ENCODE assay signal across 13 cellular contexts in genomic region chr1:231828182-231828920, GRCh38.
DNase-seq lines count a peak whose midpoint lies in the region; ATAC-seq, FAIRE-seq and TF ChIP-seq lines count a peak whose summit lies in the region.
"Had no signal": no experiment of that assay in that cellular context is flagged by ENCODE, and none has a peak within 500 bp of the region (broad histone marks: within the 10 kb centered on the region; RNA-seq: fewer than 3 reads in every experiment).

No MANE protein-coding gene starts in this region.

- peak; percentile 85 for FAIRE-seq in H54 (lab: Jason Lieb, UNC)
- FAIRE-seq: small intestine had no signal

- DNase-seq in H54 (ENCODE audit: insufficient read length, low spot score) (peak; percentile 42), SJCRH30 (peak; percentile 62 to 64), fibroblast of pulmonary artery (ENCODE audit: low read depth) (peak; percentile 99), renal cortical epithelial cell (ENCODE audit: low read depth) (peak; percentile 99), SKM-1 treated with dmso at 0.1 percent for 144 hours (lab: John Stamatoyannopoulos, UW; ENCODE audit: unreplicated experiment) (no peak), cerebellum (ENCODE audit: low spot score) (no peak)
- DNase-seq: activated CD4-positive, alpha-beta T cell treated with anti-CD3 and anti-CD28 coated beads for 36 hours; activated naive CD8-positive, alpha-beta T cell treated with anti-CD3 and anti-CD28 coated beads, Interleukin-2, amount 10 ng/mL, durations not matched to agents 7 days and 5 days; GF-D8; MM.1S; small intestine; stimulated activated naive CD4-positive, alpha-beta T cell had no signal

- no peaks in the 10 kb centered on the region for H3K36me3 ChIP-seq in SJCRH30

- TF ChIP-seq POLR2A in H54 (IDR thresholded peaks at IDR 0.05; ENCODE audit: low read depth, low read length) = no peak

- H3K4me3 ChIP-seq in SJCRH30 (no peak overlapping the region), fibroblast of pulmonary artery (replicated peaks; ENCODE audit: low read depth, low read length) (no peak overlapping the region)

- H3K27me3 ChIP-seq in SJCRH30 = no peaks in the 10 kb centered on the region

- TF ChIP-seq CTCF in fibroblast of pulmonary artery (IDR thresholded peaks at IDR 0.05; ENCODE audit: low read length, missing control alignments) = no peak

- peaks cover 14% of the 10 kb centered on the region for H3K4me1 ChIP-seq in SJCRH30

- H3K27ac ChIP-seq in SJCRH30 = peak overlapping the region; percentile 42

- no peak for ATAC-seq in HG03571 (IDR thresholded peaks at IDR 0.05; ENCODE audit: unreplicated experiment)
- ATAC-seq: activated CD4-positive, alpha-beta T cell treated with anti-CD3 and anti-CD28 coated beads for 36 hours had no signal

- no peaks in the 10 kb centered on the region for H3K9me3 ChIP-seq in SJCRH30 (replicated peaks)

Comparison
In these comparisons a context has a peak if more than half of its experiments do, and no peak if none do; other contexts are left out.
1. DNase-seq: peak in H54 (single experiment), SJCRH30 (2 of 2), fibroblast of pulmonary artery (single experiment) and renal cortical epithelial cell (single experiment); none in SKM-1 treated with dmso at 0.1 percent for 144 hours (single experiment) and cerebellum (single experiment).